ENCODE assay signal across 2 cellular contexts in the genomic region with DNA sequence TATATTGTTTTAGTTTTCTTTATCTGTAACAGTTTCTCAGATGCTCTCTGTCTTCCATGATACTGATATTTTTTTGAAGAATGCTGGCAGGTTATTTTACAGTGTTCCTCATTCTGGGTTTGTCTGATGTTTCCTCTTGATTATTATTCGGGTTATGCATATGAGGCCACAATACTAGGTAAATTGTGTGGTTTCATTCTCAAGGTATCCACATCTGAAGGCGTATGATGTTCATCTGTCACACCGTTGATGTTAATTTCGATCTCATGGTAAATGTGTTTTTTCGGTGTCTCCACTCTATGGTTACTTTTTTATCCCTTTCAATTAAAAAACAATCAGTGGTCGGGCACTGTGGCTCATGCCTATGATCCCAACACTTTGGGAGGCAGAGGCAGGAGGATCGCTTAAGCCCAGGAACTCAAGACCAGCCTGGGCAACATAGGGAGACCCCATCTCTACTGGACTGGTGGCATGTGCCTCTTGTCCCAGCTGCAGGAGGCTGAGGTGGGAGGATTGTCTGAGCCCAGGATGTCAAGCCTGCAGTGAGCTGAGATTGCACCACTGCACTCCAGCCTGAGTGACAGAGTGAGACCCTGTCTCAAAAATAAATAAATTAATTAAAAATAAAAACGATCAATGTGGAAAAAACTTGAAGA.
A peak's percentile ranks its signal among the peaks of the same experiment; 100 is the strongest.
TF ChIP-seq lines count a peak whose summit lies in the region.

No MANE protein-coding gene starts in this region.

TF ChIP-seq in HepG2, 621 proteins besides CTCF, POLR2A, EP300 and RAD21:
- TF ChIP-seq ZNF121 (CRISPR knock-in tag; IDR thresholded peaks at IDR 0.05), result 0 out of 2 replicates have a peak, but pooled peaks have one; percentile 14
- TF ChIP-seq ATF7 (IDR thresholded peaks at IDR 0.05), result no peak
- no peak for TF ChIP-seq ATF7 (CRISPR knock-in tag; IDR thresholded peaks at IDR 0.05)

TF ChIP-seq in WTC11, 78 proteins besides CTCF, POLR2A, EP300 and RAD21:
- TF ChIP-seq, protein P1, sequence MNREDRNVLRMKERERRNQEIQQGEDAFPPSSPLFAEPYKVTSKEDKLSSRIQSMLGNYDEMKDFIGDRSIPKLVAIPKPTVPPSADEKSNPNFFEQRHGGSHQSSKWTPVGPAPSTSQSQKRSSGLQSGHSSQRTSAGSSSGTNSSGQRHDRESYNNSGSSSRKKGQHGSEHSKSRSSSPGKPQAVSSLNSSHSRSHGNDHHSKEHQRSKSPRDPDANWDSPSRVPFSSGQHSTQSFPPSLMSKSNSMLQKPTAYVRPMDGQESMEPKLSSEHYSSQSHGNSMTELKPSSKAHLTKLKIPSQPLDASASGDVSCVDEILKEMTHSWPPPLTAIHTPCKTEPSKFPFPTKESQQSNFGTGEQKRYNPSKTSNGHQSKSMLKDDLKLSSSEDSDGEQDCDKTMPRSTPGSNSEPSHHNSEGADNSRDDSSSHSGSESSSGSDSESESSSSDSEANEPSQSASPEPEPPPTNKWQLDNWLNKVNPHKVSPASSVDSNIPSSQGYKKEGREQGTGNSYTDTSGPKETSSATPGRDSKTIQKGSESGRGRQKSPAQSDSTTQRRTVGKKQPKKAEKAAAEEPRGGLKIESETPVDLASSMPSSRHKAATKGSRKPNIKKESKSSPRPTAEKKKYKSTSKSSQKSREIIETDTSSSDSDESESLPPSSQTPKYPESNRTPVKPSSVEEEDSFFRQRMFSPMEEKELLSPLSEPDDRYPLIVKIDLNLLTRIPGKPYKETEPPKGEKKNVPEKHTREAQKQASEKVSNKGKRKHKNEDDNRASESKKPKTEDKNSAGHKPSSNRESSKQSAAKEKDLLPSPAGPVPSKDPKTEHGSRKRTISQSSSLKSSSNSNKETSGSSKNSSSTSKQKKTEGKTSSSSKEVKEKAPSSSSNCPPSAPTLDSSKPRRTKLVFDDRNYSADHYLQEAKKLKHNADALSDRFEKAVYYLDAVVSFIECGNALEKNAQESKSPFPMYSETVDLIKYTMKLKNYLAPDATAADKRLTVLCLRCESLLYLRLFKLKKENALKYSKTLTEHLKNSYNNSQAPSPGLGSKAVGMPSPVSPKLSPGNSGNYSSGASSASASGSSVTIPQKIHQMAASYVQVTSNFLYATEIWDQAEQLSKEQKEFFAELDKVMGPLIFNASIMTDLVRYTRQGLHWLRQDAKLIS (CRISPR knock-in tag; IDR thresholded peaks at IDR 0.05; ENCODE audit: borderline replicate concordance), result no peak
- TF ChIP-seq ZNF121 (CRISPR knock-in tag; IDR thresholded peaks at IDR 0.05), result peak; percentile 94
TF ChIP-seq in WTC11: peak in this region for 1.
